Comparison of ENCODE assay signal across 11 cellular contexts in genomic region chr11:67620621-67621020, GRCh38. TPM values are rescaled to one million over a fixed set of nuclear protein-coding genes. Genes with fewer than 3 reads are reported as not detected.
DNase-seq lines count a peak whose midpoint lies in the region; ATAC-seq and TF ChIP-seq lines count a peak whose summit lies in the region.
"Not testable (repeated sequence)": the region's sequence is repeated elsewhere in the genome, so short reads cannot be mapped to it uniquely, and the experiment has no call there.
"Had no signal": no experiment of that assay in that cellular context is flagged by ENCODE, and none has a peak within 500 bp of the region (broad histone marks: within the 10 kb centered on the region; RNA-seq: fewer than 3 reads in every experiment).

No MANE protein-coding gene starts in this region.

- H3K9me3 Mint-ChIP-seq in CD8-positive, alpha-beta memory T cell; WTC11; type B pancreatic cell: not testable (repeated sequence)
- H3K9me3 Mint-ChIP-seq in endodermal cell = peaks cover 10% of the 10 kb centered on the region

- 0 to 1% methylated on average over 4 to 13 of the region's 13 CpGs for WGBS in endodermal cell (ENCODE audit: insufficient coverage in 1 of 2, insufficient read length in 1 of 2), 2 experiments

- H3K27me3 Mint-ChIP-seq in CD8-positive, alpha-beta memory T cell; endodermal cell (ENCODE audit: insufficient read depth): not testable (repeated sequence)
- H3K27me3 Mint-ChIP-seq in WTC11 (ENCODE audit: low read depth) (peaks cover 49% of the 10 kb centered on the region), type B pancreatic cell (peaks cover 35% of the 10 kb centered on the region)

- not testable (repeated sequence) for TF ChIP-seq CTCF in WTC11 (IDR thresholded peaks at IDR 0.05); endodermal cell (conservative IDR thresholded peaks at IDR 0.05); neural cell (IDR thresholded peaks at IDR 0.05; ENCODE audit: poor library complexity, severe bottlenecking); type B pancreatic cell (conservative IDR thresholded peaks at IDR 0.05)

- CTCF ChIA-PET in CD8-positive, alpha-beta memory T cell (lab: Charles Lee) = not testable (repeated sequence)
- CTCF ChIA-PET in WTC11 (lab: Charles Lee) = interaction anchor here (0.5 to 10.2 kb wide), 7 partner anchors 9 to 1533 kb away, joined by 3 to 200 read pairs (median 4); partner anchors contain the start of gene NUDT8

- not testable (repeated sequence) for H3K4me3 ChIP-seq in CD8-positive, alpha-beta memory T cell (ENCODE audit: low read length)
- H3K4me3 ChIP-seq in HUES6 (ENCODE audit: low read depth, low read length) (peak overlapping the region; percentile 73), endodermal cell (ENCODE audit: low read length) (peak overlapping the region; percentile 95), iPS-18a (ENCODE audit: low read length) (peak overlapping the region; percentile 75), neural cell (ENCODE audit: low read length) (peak overlapping the region; percentile 66)

- H3F3A ChIP-seq in neural cell (ENCODE audit: insufficient read depth, low read length, poor library complexity, severe bottlenecking) = not testable (repeated sequence)

- not testable (repeated sequence) for H3K27ac Mint-ChIP-seq in CD8-positive, alpha-beta memory T cell
- peak overlapping the region; percentile 73; the same call in 1 of the 2 replicates for H3K27ac Mint-ChIP-seq in WTC11
- H3K27ac Mint-ChIP-seq in endodermal cell = peak overlapping the region; percentile 92
- H3K27ac Mint-ChIP-seq in type B pancreatic cell = peak overlapping the region; percentile 79

- peaks cover 10 to 13% (median 12%) of the 10 kb centered on the region in 3 donors for H3K4me1 Mint-ChIP-seq in CD8-positive, alpha-beta memory T cell
- H3K4me1 Mint-ChIP-seq in WTC11 (peaks cover 53% of the 10 kb centered on the region), endodermal cell (peaks cover 40% of the 10 kb centered on the region), type B pancreatic cell (ENCODE audit: unreplicated experiment) (peaks cover 31% of the 10 kb centered on the region)

- DNase-seq in CD8-positive, alpha-beta memory T cell = not testable (repeated sequence)
- DNase-seq in NCI-H748 treated with DMSO at 0.1 percent for 48 hours (lab: John Stamatoyannopoulos, UW) = peak; percentile 45
- DNase-seq in WTC11 (ENCODE audit: low spot score) = peak; percentile 64
- DNase-seq in endodermal cell = peak; percentile 86
- peak; percentile 69 for DNase-seq in type B pancreatic cell (ENCODE audit: extremely low spot score, unreplicated experiment)

- not testable (repeated sequence) for H2AFZ ChIP-seq in neural cell (ENCODE audit: low read depth, low read length)

- POLR2A ChIA-PET in CD8-positive, alpha-beta memory T cell (lab: Charles Lee) = not testable (repeated sequence)
- POLR2A ChIA-PET in WTC11 (lab: Charles Lee) = interaction anchor here (2.3 kb wide), 1 partner anchor 8 kb away, joined by 6 read pairs; no protein-coding TSS in a partner anchor

- H3K36me3 Mint-ChIP-seq in CD8-positive, alpha-beta memory T cell; endodermal cell (ENCODE audit: low read depth); type B pancreatic cell: not testable (repeated sequence)
- peaks cover 22% of the 10 kb centered on the region for H3K36me3 Mint-ChIP-seq in WTC11

- not testable (repeated sequence) for TF ChIP-seq RAD21 in neural cell (conservative IDR thresholded peaks at IDR 0.05)

- not testable (repeated sequence) for H3K9me3 ChIP-seq in CD8-positive, alpha-beta memory T cell (ENCODE audit: low read length); HUES6 (ENCODE audit: control insufficient read depth, insufficient read depth, low read depth, low read length); endodermal cell (ENCODE audit: control insufficient read depth, low read length); iPS-18a (ENCODE audit: control insufficient read depth, low read depth, low read length); neural cell (ENCODE audit: low read length)

- H3K36me3 ChIP-seq in CD8-positive, alpha-beta memory T cell (ENCODE audit: insufficient read depth, low read length); HUES6 (ENCODE audit: control insufficient read depth, insufficient read depth, low read length); endodermal cell (ENCODE audit: control insufficient read depth, insufficient read depth, low read length); iPS-18a (ENCODE audit: control insufficient read depth, low read depth, low read length); neural cell (ENCODE audit: insufficient read depth, low read length): not testable (repeated sequence)

- H3K9ac ChIP-seq in HUES6 (ENCODE audit: low read length) (peak overlapping the region; percentile 90), endodermal cell (ENCODE audit: extremely low read depth, low read length, poor library complexity, severe bottlenecking) (peak overlapping the region; percentile 70), iPS-18a (ENCODE audit: low read length) (peak overlapping the region; percentile 73), neural cell (ENCODE audit: low read length) (peak overlapping the region; percentile 3)

- H3K27me3 ChIP-seq in CD8-positive, alpha-beta memory T cell (ENCODE audit: insufficient read depth, low read length, poor library complexity, severe bottlenecking); HUES6 (ENCODE audit: control insufficient read depth, insufficient read depth, low read length); endodermal cell (ENCODE audit: control insufficient read depth, insufficient read depth, low read length, poor library complexity, severe bottlenecking); neural cell (ENCODE audit: insufficient read depth, low read depth, low read length): not testable (repeated sequence)
- peaks cover 16% of the 10 kb centered on the region for H3K27me3 ChIP-seq in iPS-18a (ENCODE audit: control insufficient read depth, insufficient read depth, low read length)

- H4K20me1 ChIP-seq in neural cell (ENCODE audit: insufficient read depth) = not testable (repeated sequence)

- not testable (repeated sequence) for H3K9me2 ChIP-seq in neural cell (ENCODE audit: insufficient read depth, low read length)

- not testable (repeated sequence) for ATAC-seq in WTC11

- peak overlapping the region in 1 of 7 donors; percentile 25 for H3K4me3 Mint-ChIP-seq in CD8-positive, alpha-beta memory T cell
- H3K4me3 Mint-ChIP-seq in WTC11 = peak overlapping the region; percentile 93
- peak overlapping the region; percentile 83 for H3K4me3 Mint-ChIP-seq in endodermal cell
- H3K4me3 Mint-ChIP-seq in type B pancreatic cell = peak overlapping the region; percentile 95

- H3K27ac ChIP-seq in CD8-positive, alpha-beta memory T cell (ENCODE audit: low read depth, low read length) = peak overlapping the region; percentile 57
- peak overlapping the region; percentile 50; the same call in 1 of the 2 replicates for H3K27ac ChIP-seq in HUES6 (ENCODE audit: low read depth, low read length)
- H3K27ac ChIP-seq in endodermal cell (ENCODE audit: low read depth, low read length); iPS-18a (ENCODE audit: low read length); neural cell (ENCODE audit: low read length): not testable (repeated sequence)

- TF ChIP-seq EP300 in neural cell (conservative IDR thresholded peaks at IDR 0.05; ENCODE audit: poor library complexity, severe bottlenecking) = not testable (repeated sequence)

- H3K4me2 ChIP-seq in neural cell (ENCODE audit: low read length) = not testable (repeated sequence)

- not testable (repeated sequence) for H3K4me1 ChIP-seq in CD8-positive, alpha-beta memory T cell (ENCODE audit: insufficient read depth, low read length); endodermal cell (ENCODE audit: control insufficient read depth, insufficient read depth, low read length)
- peaks cover 22% of the 10 kb centered on the region for H3K4me1 ChIP-seq in HUES6 (ENCODE audit: control insufficient read depth, insufficient read depth, low read length)
- H3K4me1 ChIP-seq in iPS-18a (ENCODE audit: control insufficient read depth, low read depth, low read length) = peaks cover 19% of the 10 kb centered on the region

- H3K79me2 ChIP-seq in neural cell (replicated peaks; ENCODE audit: insufficient read depth, low read length) = not testable (repeated sequence)

RNA-seq across cellular contexts. Expression of gene NUDT8, which starts 9.1 kb away (rescaled TPM):
- 10 to 100 TPM; 26.2 to 27.9 TPM for total RNA-seq in CD8-positive, alpha-beta memory T cell
- polyA plus RNA-seq in CD8-positive, alpha-beta memory T cell = 3.5 TPM
- total RNA-seq in WTC11 (2021) (7.6 to 8.3 TPM (median 7.8 TPM) in 3 replicates), endodermal cell (10 to 100 TPM in 1 of 2 donors, 1 to 10 TPM in 1; 9.5 to 13.1 TPM), type B pancreatic cell (ENCODE audit: low replicate concordance) (10.3 and 16.0 TPM in 2 replicates)
- 13.6 TPM for polyA plus RNA-seq in endodermal cell (2013, experiment 1 of 2)
- polyA plus RNA-seq in endodermal cell (2013, experiment 2 of 2) = 13.4 TPM
- 2.9 TPM in 1 of 2 replicates, not detected in the other for polyA plus RNA-seq in neural cell
- 1.5 TPM in 1 of 2 replicates, not detected in the other for polyA minus RNA-seq in neural cell

RNA-seq across cellular contexts. Expression of gene NDUFV1, which starts 13.9 kb away (rescaled TPM):
- total RNA-seq in CD8-positive, alpha-beta memory T cell = 100 to 1,000 TPM; 321 to 326 TPM
- polyA plus RNA-seq in CD8-positive, alpha-beta memory T cell = 140 TPM
- 201 to 231 TPM (median 213 TPM) in 3 replicates for total RNA-seq in WTC11 (2021)
- total RNA-seq in endodermal cell = 100 to 1,000 TPM; 135 to 160 TPM
- polyA plus RNA-seq in endodermal cell (2013, experiment 1 of 2) = 138 TPM
- polyA plus RNA-seq in endodermal cell (2013, experiment 2 of 2) = 109 TPM
- 393 and 421 TPM in 2 replicates for polyA plus RNA-seq in neural cell
- 203 and 214 TPM in 2 replicates for polyA minus RNA-seq in neural cell
- total RNA-seq in type B pancreatic cell (ENCODE audit: low replicate concordance) = 220 and 226 TPM in 2 replicates

RNA-seq across cellular contexts. Expression of gene TBX10, which starts 18.9 kb away (rescaled TPM):
- total RNA-seq in CD8-positive, alpha-beta memory T cell = not detected
- polyA plus RNA-seq in CD8-positive, alpha-beta memory T cell = not detected
- 0.21 TPM in 1 of 3 replicates, not detected in the others for total RNA-seq in WTC11 (2021)
- total RNA-seq in endodermal cell = not detected
- 1.7 TPM for polyA plus RNA-seq in endodermal cell (2013, experiment 1 of 2)
- polyA plus RNA-seq in endodermal cell (2013, experiment 2 of 2) = 1.7 TPM
- not detected in 2 replicates for polyA plus RNA-seq in neural cell
- polyA minus RNA-seq in neural cell = not detected in 2 replicates
- total RNA-seq in type B pancreatic cell (ENCODE audit: low replicate concordance) = not detected in 2 replicates
- total RNA-seq: G401, LHCN-M2, PC-3 had no signal

RNA-seq across cellular contexts. Expression of gene ACY3, which starts 29.9 kb away (rescaled TPM):
- total RNA-seq in CD8-positive, alpha-beta memory T cell = under 1 TPM; 0.49 to 0.55 TPM
- 0.38 TPM for polyA plus RNA-seq in CD8-positive, alpha-beta memory T cell
- total RNA-seq in WTC11 (2021) (0.27 TPM in 1 of 3 replicates, not detected in the others), endodermal cell (under 1 TPM; 0.20 to 0.71 TPM), type B pancreatic cell (ENCODE audit: low replicate concordance) (2.2 and 5.8 TPM in 2 replicates)
- polyA plus RNA-seq in endodermal cell (2013, experiment 1 of 2) = not detected
- not detected for polyA plus RNA-seq in endodermal cell (2013, experiment 2 of 2)
- polyA plus RNA-seq in neural cell = not detected in 2 replicates
- not detected in 2 replicates for polyA minus RNA-seq in neural cell
- total RNA-seq: G401, PC-3 had no signal

RNA-seq across cellular contexts. Expression of gene GSTP1, which starts 37.0 kb away (rescaled TPM):
- 100 to 1,000 TPM; 462 to 474 TPM for total RNA-seq in CD8-positive, alpha-beta memory T cell
- polyA plus RNA-seq in CD8-positive, alpha-beta memory T cell = 333 TPM
- total RNA-seq in WTC11 (2021) = 1,404 to 1,452 TPM (median 1,412 TPM) in 3 replicates
- 1,000 to 10,000 TPM; 1,359 to 1,473 TPM for total RNA-seq in endodermal cell
- 860 TPM for polyA plus RNA-seq in endodermal cell (2013, experiment 1 of 2)
- polyA plus RNA-seq in endodermal cell (2013, experiment 2 of 2) = 803 TPM
- 94.6 and 114 TPM in 2 replicates for polyA plus RNA-seq in neural cell
- polyA minus RNA-seq in neural cell = 42.1 and 42.3 TPM in 2 replicates
- total RNA-seq in type B pancreatic cell (ENCODE audit: low replicate concordance) = 1,009 and 1,011 TPM in 2 replicates

Comparison
In these comparisons a context has a peak if more than half of its experiments do, and no peak if none do; other contexts are left out.
1. H3K9ac ChIP-seq: peak in every context shown above with its lines; median percentile 90 in HUES6; 73 in iPS-18a; 70 in endodermal cell; 3 in neural cell.